Comparison of ENCODE assay signal across 8 cellular contexts in genomic region chr11:67269401-67270255, GRCh38. TPM values are rescaled to one million over a fixed set of nuclear protein-coding genes. Genes with fewer than 3 reads are reported as not detected.
DNase-seq lines count a peak whose midpoint lies in the region; ATAC-seq and TF ChIP-seq lines count a peak whose summit lies in the region.

No MANE protein-coding gene starts in this region.

- peak overlapping the region; percentile 51 for H3K4me2 ChIP-seq in trophoblast cell (ENCODE audit: low read length)

- no peak for TF ChIP-seq POLR2A in esophagus muscularis mucosa (IDR thresholded peaks at IDR 0.05; ENCODE audit: low read depth)

- peak overlapping the region; percentile 0 for H4K91ac ChIP-seq in trophoblast cell (ENCODE audit: low read depth, low read length)

- H2AFZ ChIP-seq in trophoblast cell (ENCODE audit: insufficient read depth, low read length, poor library complexity), result no peak overlapping the region

- intact Hi-C loops in esophagus muscularis mucosa (cut with DNase I), result no loop called here

- H3K36me3 ChIP-seq in esophagus muscularis mucosa (peaks cover 0 to 13% (median 6%) of the 10 kb centered on the region in 4 donors), trophoblast cell (ENCODE audit: control insufficient read depth in 1 of 2, insufficient read depth in 2 of 2, low read length in 2 of 2) (peaks cover 21 to 22% of the 10 kb centered on the region in 2 experiments)

- peak; percentile 23 for DNase-seq in GF-D8 (lab: John Stamatoyannopoulos, UW)
- no peak for DNase-seq in RWPE1 (ENCODE audit: low spot score)
- no peak for DNase-seq in esophagus muscularis mucosa (ENCODE audit: extremely low spot score)
- no peak for DNase-seq in trophoblast cell
- DNase-seq in NCI-H2029 treated with DMSO at 0.1 percent for 48 hours (lab: John Stamatoyannopoulos, UW), result no peak
- DNase-seq in activated gamma-delta T cell treated with Interleukin-2 at 50 U/mL for 16 hours, result no peak
- DNase-seq in stimulated activated CD8-positive, alpha-beta memory T cell treated with anti-CD3 and anti-CD28 coated beads, Interleukin-4, amount 100 ng/mL, for 48 hours, result no peak

- H3K4me3 ChIP-seq in esophagus muscularis mucosa, result peak overlapping the region; percentile 36 to 99 (median 88)
- no peak overlapping the region for H3K4me3 ChIP-seq in trophoblast cell (ENCODE audit: low read depth, low read length)

- no peak overlapping the region for H2BK12ac ChIP-seq in trophoblast cell (ENCODE audit: low read length)

- no peak overlapping the region for H4K12ac ChIP-seq in trophoblast cell (ENCODE audit: low read depth, low read length)

- no peak for ATAC-seq in HG03159 (IDR thresholded peaks at IDR 0.05; ENCODE audit: unreplicated experiment)

- peaks cover 5% of the 10 kb centered on the region for H3K79me1 ChIP-seq in trophoblast cell (ENCODE audit: low read length)

- H3K4me1 ChIP-seq in esophagus muscularis mucosa (peaks cover 80 to 89% (median 83%) of the 10 kb centered on the region in 4 donors), trophoblast cell (ENCODE audit: control insufficient read depth in 1 of 2, insufficient read depth in 2 of 2, low read length in 2 of 2) (peaks cover 26 to 35% of the 10 kb centered on the region in 2 experiments)

- H2AK5ac ChIP-seq in trophoblast cell (ENCODE audit: low read length), result no peak overlapping the region

- H3K9ac ChIP-seq in trophoblast cell (ENCODE audit: low read length), result no peak overlapping the region

- CTCF ChIA-PET in RWPE1 (lab: Yijun Ruan, JAX), result interaction anchor here (0.6 kb wide), 2 partner anchors 18 to 102 kb away, joined by 3 to 4 read pairs; no protein-coding TSS in a partner anchor

- POLR2A ChIA-PET in RWPE1 (lab: Yijun Ruan, JAX; ENCODE audit: low non-redundant PET), result interaction anchor here (1.3 kb wide), 1 partner anchor 48 kb away, joined by 3 read pairs; no protein-coding TSS in a partner anchor

- 32% methylated on average over 10 of the region's 15 CpGs for WGBS in esophagus muscularis mucosa
- WGBS in trophoblast cell (ENCODE audit: extremely low coverage, insufficient coverage, insufficient read length), result no CpG with 5 or more reads among the region's 15 CpGs

- TF ChIP-seq EP300 in esophagus muscularis mucosa (IDR thresholded peaks at IDR 0.05), result no peak

- H3K18ac ChIP-seq in trophoblast cell (ENCODE audit: low read length), result peak overlapping the region; percentile 29

- H3K27me3 ChIP-seq in esophagus muscularis mucosa (no peaks in the 10 kb centered on the region), trophoblast cell (ENCODE audit: insufficient read depth, low read length) (no peaks in the 10 kb centered on the region)

- H3K79me2 ChIP-seq in trophoblast cell (ENCODE audit: control insufficient read depth, insufficient read depth, low read length, poor library complexity), result peaks cover 12% of the 10 kb centered on the region

- no peak overlapping the region for H2BK5ac ChIP-seq in trophoblast cell (ENCODE audit: low read depth, low read length, poor library complexity)

- H3K27ac ChIP-seq in RWPE1 (peak overlapping the region; percentile 96), esophagus muscularis mucosa (replicated peaks in 1 of 4) (peak overlapping the region; percentile 73 to 89 (median 87)), trophoblast cell (ENCODE audit: low read depth, low read length) (peak overlapping the region; percentile 65)

- H3K9me3 ChIP-seq in esophagus muscularis mucosa (no peaks in the 10 kb centered on the region), trophoblast cell (ENCODE audit: insufficient read depth, low read depth, low read length) (no peaks in the 10 kb centered on the region)

- TF ChIP-seq CTCF in RWPE1 (conservative IDR thresholded peaks at IDR 0.05; ENCODE audit: low read depth) (no peak), esophagus muscularis mucosa (IDR thresholded peaks at IDR 0.05) (no peak)

- H2BK120ac ChIP-seq in trophoblast cell (ENCODE audit: insufficient read depth, low read length, poor library complexity), result no peak overlapping the region

- H3K4ac ChIP-seq in trophoblast cell (ENCODE audit: low read depth, low read length), result peak overlapping the region; percentile 16

- H4K8ac ChIP-seq in trophoblast cell (ENCODE audit: low read depth, low read length), result peak overlapping the region; percentile 10

- H3K23ac ChIP-seq in trophoblast cell (ENCODE audit: low read length), result no peak overlapping the region

- H3K14ac ChIP-seq in trophoblast cell (ENCODE audit: low read length), result no peak overlapping the region

RNA-seq across cellular contexts. Expression of gene GRK2, which starts 3.4 kb away (rescaled TPM):
- total RNA-seq in esophagus muscularis mucosa, result 10 to 100 TPM; 46.9 to 68.8 (median 59.5) TPM
- 22.3 and 22.9 TPM in 2 replicates for polyA plus RNA-seq in trophoblast cell (2013)

RNA-seq across cellular contexts. Expression of gene ANKRD13D, which starts 19.5 kb away (rescaled TPM):
- 10 to 100 TPM; 27.7 to 53.0 (median 39.5) TPM for total RNA-seq in esophagus muscularis mucosa
- polyA plus RNA-seq in trophoblast cell (2013), result 20.5 and 20.9 TPM in 2 replicates

RNA-seq across cellular contexts. Expression of gene SSH3, which starts 33.7 kb away (rescaled TPM):
- total RNA-seq in esophagus muscularis mucosa, result 10 to 100 TPM; 28.2 to 51.5 (median 44.0) TPM
- 85.6 and 93.4 TPM in 2 replicates for polyA plus RNA-seq in trophoblast cell (2013)
